Comparison of ENCODE assay signal across 8 cellular contexts in genomic region chr3:49553690-49554634, GRCh38. TPM values are rescaled to one million over a fixed set of nuclear protein-coding genes. Genes with fewer than 3 reads are reported as not detected.
DNase-seq lines count a peak whose midpoint lies in the region; TF ChIP-seq lines count a peak whose summit lies in the region.

Gene BSN (plus strand): TSS chr3:49554477. CDS start chr3:49554603, 126 bp downstream.

- no peak within 1 kb of the TSS for H4K91ac ChIP-seq in H9 (ENCODE audit: insufficient read length, low read depth, low read length)

- peaks cover 16 to 18% of the 10 kb centered on the region in 2 experiments for H3K4me1 Mint-ChIP-seq in H9

- H3K18ac ChIP-seq in H9 (ENCODE audit: insufficient read length, low read depth, low read length): peak within 1 kb of the TSS; percentile 51

- H3K27ac Mint-ChIP-seq in H9: peak within 1 kb of the TSS; percentile 91 to 98 (median 95); a peak in 6 of 7 replicates

- TF ChIP-seq CTCF in H9 (conservative IDR thresholded peaks at IDR 0.05) (no peak), MM.1S (IDR thresholded peaks at IDR 0.05; ENCODE audit: low read length) (no peak)

- H2BK20ac ChIP-seq in H9 (ENCODE audit: low read depth, low read length, poor library complexity, severe bottlenecking): no peak within 1 kb of the TSS

- H3K23ac ChIP-seq in H9 (ENCODE audit: insufficient read length, low read depth, low read length): no peak within 1 kb of the TSS

- H3F3A ChIP-seq in MM.1S (ENCODE audit: insufficient read depth, low read length): peaks cover 3% of the 10 kb centered on the region; the same call in 1 of the 2 replicates

- no peaks in the 10 kb centered on the region for H3K9me3 ChIP-seq in H9 (ENCODE audit: control insufficient read depth, low read depth, low read length)
- H3K9me3 ChIP-seq in MM.1S (replicated peaks; ENCODE audit: insufficient read depth, low read length): no peaks in the 10 kb centered on the region
- H3K9me3 ChIP-seq in SJCRH30 (replicated peaks): no peaks in the 10 kb centered on the region
- no peaks in the 10 kb centered on the region for H3K9me3 ChIP-seq in neuron (ENCODE audit: low read length)

- H4K8ac ChIP-seq in H9 (replicated peaks; ENCODE audit: insufficient read length, low read depth, low read length): no peak within 1 kb of the TSS

- no peak within 1 kb of the TSS for H2AK5ac ChIP-seq in H9 (ENCODE audit: insufficient read length, low read length)

- H3K4me1 ChIP-seq in H9 (ENCODE audit: insufficient read depth, low read length) (peaks cover 6% of the 10 kb centered on the region; the same call in 1 of the 2 replicates), MM.1S (ENCODE audit: low read length) (peaks cover 5% of the 10 kb centered on the region; the same call in 1 of the 2 replicates), SJCRH30 (no peaks in the 10 kb centered on the region), neuron (ENCODE audit: insufficient read depth, low read length) (peaks cover 27% of the 10 kb centered on the region)

- no peak within 1 kb of the TSS for H4K5ac ChIP-seq in H9 (ENCODE audit: insufficient read length, low read depth, low read length)

- no peaks in the 10 kb centered on the region for H4K20me1 ChIP-seq in H9 (ENCODE audit: control insufficient read depth, insufficient read depth, insufficient read length)
- peaks cover 6% of the 10 kb centered on the region; the same call in 1 of the 2 replicates for H4K20me1 ChIP-seq in MM.1S (ENCODE audit: insufficient read depth, low read length)

- H3K36me3 Mint-ChIP-seq in H9 (ENCODE audit: insufficient read depth in 1 of 3, low read depth in 3 of 3): no peaks in the 10 kb centered on the region; a peak in 2 of 7 replicates

- H3K4me2 ChIP-seq in H9 (ENCODE audit: insufficient read depth, insufficient read length, low read length) (peak within 1 kb of the TSS; percentile 88), MM.1S (ENCODE audit: low read depth, low read length) (peak within 1 kb of the TSS; percentile 99)

- H3K79me2 ChIP-seq in H9 (ENCODE audit: insufficient read depth, low read length) (no peaks in the 10 kb centered on the region), MM.1S (ENCODE audit: low read length) (no peaks in the 10 kb centered on the region)

- H2BK12ac ChIP-seq in H9 (ENCODE audit: insufficient read length, low read depth, low read length): no peak within 1 kb of the TSS

- DNase-seq in EL (peak; percentile 88), H9 (peak; percentile 92), MM.1S (peak; percentile 88), SJCRH30 (peak; percentile 89 to 92), foreskin melanocyte (peak; percentile 29), stromal cell of bone marrow (ENCODE audit: low read depth) (peak; percentile 71)
- DNase-seq in activated naive CD4-positive, alpha-beta T cell (lab: John Stamatoyannopoulos, UW): peak; percentile 71 to 86 (median 78)

- peaks cover 12% of the 10 kb centered on the region for H3K27me3 Mint-ChIP-seq in H9 (ENCODE audit: low read depth)

- peak within 1 kb of the TSS; percentile 84 for H3K4me3 ChIP-seq in MM.1S (ENCODE audit: low read length)
- peak within 1 kb of the TSS; percentile 60 for H3K4me3 ChIP-seq in SJCRH30
- peak within 1 kb of the TSS; percentile 72 for H3K4me3 ChIP-seq in neuron (ENCODE audit: low read length)

- H3K36me3 ChIP-seq in MM.1S (replicated peaks; ENCODE audit: insufficient read depth, low read length) (no peaks in the 10 kb centered on the region), SJCRH30 (no peaks in the 10 kb centered on the region), neuron (ENCODE audit: insufficient read depth, low read length) (no peaks in the 10 kb centered on the region)

- H3K9me2 ChIP-seq in MM.1S (replicated peaks; ENCODE audit: insufficient read depth, low read length): no peaks in the 10 kb centered on the region

- H3K4me3 Mint-ChIP-seq in H9: peak within 1 kb of the TSS; percentile 96 to 97

- H3K27me3 ChIP-seq in H9 (ENCODE audit: insufficient read depth, low read length) (no peaks in the 10 kb centered on the region), MM.1S (replicated peaks; ENCODE audit: insufficient read depth, low read length) (peaks cover 56% of the 10 kb centered on the region), SJCRH30 (peaks cover 4% of the 10 kb centered on the region; the same call in 1 of the 2 replicates), neuron (ENCODE audit: insufficient read depth, low read length) (no peaks in the 10 kb centered on the region)

- H3K9ac ChIP-seq in H9 (ENCODE audit: extremely low read depth, insufficient read length, low read length): peak within 1 kb of the TSS; percentile 50
- peak within 1 kb of the TSS; percentile 65 for H3K9ac ChIP-seq in MM.1S (ENCODE audit: low read length)

- no peaks in the 10 kb centered on the region for H3K9me3 Mint-ChIP-seq in H9

- H3T11ph ChIP-seq in H9 (ENCODE audit: low read length): no peak within 1 kb of the TSS

- H3K56ac ChIP-seq in H9 (ENCODE audit: insufficient read length, low read depth, low read length): no peak within 1 kb of the TSS

- H2AFZ ChIP-seq in H9 (ENCODE audit: low read length) (no peak within 1 kb of the TSS), MM.1S (ENCODE audit: low read length) (peak within 1 kb of the TSS; percentile 91), neuron (ENCODE audit: low read depth, low read length) (peak within 1 kb of the TSS; percentile 56)

- H2BK5ac ChIP-seq in H9 (ENCODE audit: insufficient read length, low read length): no peak within 1 kb of the TSS

- WGBS in H9 (ENCODE audit: extremely low coverage, insufficient read length, low lambda C conversion rate): no CpG with 5 or more reads among the region's 77 CpGs

- H3K79me1 ChIP-seq in H9 (ENCODE audit: insufficient read depth, low read depth, low read length, poor library complexity, severe bottlenecking): no peaks in the 10 kb centered on the region

- no peak within 1 kb of the TSS for H2BK15ac ChIP-seq in H9 (ENCODE audit: low read depth, low read length)

- H3K23me2 ChIP-seq in H9 (ENCODE audit: insufficient read length, low read depth, low read length, poor library complexity, severe bottlenecking): peaks cover 13% of the 10 kb centered on the region

- no peak within 1 kb of the TSS for H3K4ac ChIP-seq in H9 (ENCODE audit: low read depth, low read length)

- H3K27ac ChIP-seq in H9 (ENCODE audit: insufficient read length, low read depth, low read length) (no peak within 1 kb of the TSS), MM.1S (ENCODE audit: low read length) (no peak within 1 kb of the TSS), SJCRH30 (no peak within 1 kb of the TSS)

- peak within 1 kb of the TSS; percentile 62 for H3K14ac ChIP-seq in H9 (ENCODE audit: insufficient read depth, low read length)

- no peak within 1 kb of the TSS for H2BK120ac ChIP-seq in H9 (ENCODE audit: low read depth, low read length, poor library complexity, severe bottlenecking)

RNA-seq across cellular contexts. Expression of gene BSN, which starts in this region (rescaled TPM):
- total RNA-seq in H9 (2021): 1.9 and 2.4 TPM in 2 replicates
- 0.08 and 0.14 TPM in 2 replicates for total RNA-seq in SJCRH30 (2014; rRNA removed; shearing (Covaris generic))

Comparison
In these comparisons a context has a peak if more than half of its experiments do, and no peak if none do; other contexts are left out.
1. Peak in DNase-seq and H3K4me3 ChIP-seq in SJCRH30; RNA of the gene not detected or under 1 TPM.
2. DNase-seq: peak in every context shown above with its lines; median percentile 92 in H9; 90 in SJCRH30; 88 in EL; 88 in MM.1S; 78 in activated naive CD4-positive, alpha-beta T cell; 71 in stromal cell of bone marrow; 29 in foreskin melanocyte.